In genomic region chr3:127747751-127748521, GRCh38 we compare ENCODE assay signal across 9 cellular contexts.
DNase-seq lines count a peak whose midpoint lies in the region; TF ChIP-seq lines count a peak whose summit lies in the region.
"Had no signal": no experiment of that assay in that cellular context is flagged by ENCODE, and none has a peak within 500 bp of the region (broad histone marks: within the 10 kb centered on the region; RNA-seq: fewer than 3 reads in every experiment).

No MANE protein-coding gene starts in this region.

- peaks cover 39% of the 10 kb centered on the region for H3K4me1 Mint-ChIP-seq in Caco-2 (ENCODE audit: low read depth, unreplicated experiment)

- H3K27ac ChIP-seq in epithelial cell of prostate (peak overlapping the region; percentile 90), osteoblast (ENCODE audit: low read depth, low read length) (peak overlapping the region; percentile 64)

- H3K4me2 ChIP-seq in osteoblast (ENCODE audit: insufficient read depth, low read length) = peak overlapping the region; percentile 41

- DNase-seq in Caki2 (ENCODE audit: low read depth) (peak; percentile 99), NCI-H2107 treated with DMSO at 0.1 percent for 48 hours (lab: John Stamatoyannopoulos, UW; ENCODE audit: unreplicated experiment) (peak; percentile 90), epithelial cell of prostate (ENCODE audit: low read depth, low spot score) (peak; percentile 83), osteoblast (ENCODE audit: insufficient read length, low spot score, missing footprints) (peak; percentile 98), Caco-2 (no peak), activated gamma-delta T cell treated with Interleukin-2 at 50 U/mL for 16 hours (no peak), NCI-H2227 (lab: John Stamatoyannopoulos, UW; ENCODE audit: unreplicated experiment) (no peak), GM20000 (ENCODE audit: low spot score) (no peak)

- intact Hi-C loops in Caco-2 (cut with micrococcal nuclease; ENCODE audit: unreplicated experiment) = loop anchor here (2.0 kb wide), 1 partner anchor 43 kb away; no protein-coding TSS in a partner anchor

- H3K9me3 ChIP-seq in osteoblast (ENCODE audit: low read depth, low read length) (no peaks in the 10 kb centered on the region), Caco-2 (no peaks in the 10 kb centered on the region)

- H3K27me3 ChIP-seq in osteoblast (ENCODE audit: insufficient read depth, low read length) = no peaks in the 10 kb centered on the region
- H3K27me3 ChIP-seq in Caco-2 (replicated peaks; ENCODE audit: control insufficient read depth, insufficient read depth, low read length) = no peaks in the 10 kb centered on the region

- no peaks in the 10 kb centered on the region for H3K9me3 Mint-ChIP-seq in Caco-2 (ENCODE audit: unreplicated experiment)
- H3K9me3 Mint-ChIP-seq: stimulated activated naive CD8-positive, alpha-beta T cell treated with anti-CD3 and anti-CD28 coated beads, Interleukin-15, Interleukin-2, amounts not matched to agents 100 ng/mL and 50 ng/mL, for 24 hours had no signal

- TF ChIP-seq CTCF in osteoblast (IDR thresholded peaks at IDR 0.05; ENCODE audit: extremely low read depth, low read depth, low read length) (peak; percentile 45), Caco-2 (IDR thresholded peaks at IDR 0.05; ENCODE audit: insufficient read depth in 1 of 2, low read depth in 1 of 2, low read length in 1 of 2, severe bottlenecking in 1 of 2, unreplicated experiment in 1 of 2) (no peak), GM20000 (IDR thresholded peaks at IDR 0.05; ENCODE audit: extremely low read depth, missing control alignments) (no peak)

- H3K79me2 ChIP-seq in osteoblast (ENCODE audit: insufficient read depth, low read length) = no peaks in the 10 kb centered on the region

- no peaks in the 10 kb centered on the region for H3K36me3 Mint-ChIP-seq in Caco-2 (ENCODE audit: insufficient read depth, unreplicated experiment)

- H3K4me3 ChIP-seq in osteoblast (ENCODE audit: insufficient read depth, low read length) = no peak overlapping the region
- no peak overlapping the region for H3K4me3 ChIP-seq in Caco-2 (ENCODE audit: low read depth, low read length)

- no peak overlapping the region for H3K27ac Mint-ChIP-seq in Caco-2 (ENCODE audit: unreplicated experiment)
- H3K27ac Mint-ChIP-seq: stimulated activated naive CD8-positive, alpha-beta T cell treated with anti-CD3 and anti-CD28 coated beads, Interleukin-15, Interleukin-2, amounts not matched to agents 100 ng/mL and 50 ng/mL, for 24 hours had no signal

- CTCF ChIA-PET in Caco-2 (lab: Charles Lee) = no interaction called here

- no peaks in the 10 kb centered on the region for H3K27me3 Mint-ChIP-seq in Caco-2 (ENCODE audit: insufficient read depth, unreplicated experiment)

- no TSS peak for BruUV-seq in Caco-2 (replicated peaks; lab: Mats Ljungman, UMichigan)

- no peak overlapping the region for H2AFZ ChIP-seq in osteoblast (ENCODE audit: low read length)

- H3K4me3 Mint-ChIP-seq in Caco-2 (ENCODE audit: unreplicated experiment) = no peak overlapping the region
- H3K4me3 Mint-ChIP-seq: stimulated activated naive CD8-positive, alpha-beta T cell treated with anti-CD3 and anti-CD28 coated beads, Interleukin-15, Interleukin-2, amounts not matched to agents 100 ng/mL and 50 ng/mL, for 24 hours had no signal

- H3K4me1 ChIP-seq in osteoblast (ENCODE audit: insufficient read depth, low read length) = peaks cover 42% of the 10 kb centered on the region
- peaks cover 34% of the 10 kb centered on the region for H3K4me1 ChIP-seq in Caco-2

- H3K36me3 ChIP-seq in osteoblast (ENCODE audit: insufficient read depth, low read length) (no peaks in the 10 kb centered on the region), Caco-2 (ENCODE audit: control insufficient read depth, insufficient read depth, low read length) (no peaks in the 10 kb centered on the region)

- POLR2A ChIA-PET in Caco-2 (lab: Charles Lee) = no interaction called here

- in situ Hi-C loops in Caki2 (cut with HindIII; ENCODE audit: low pct_unique_long_range_greater_than_20kb, low sequenced_read_pairs) = no loop called here

- peaks cover 2% of the 10 kb centered on the region for H4K20me1 ChIP-seq in osteoblast (ENCODE audit: insufficient read depth, low read length)

Comparison
In these comparisons a context has a peak if more than half of its experiments do, and no peak if none do; other contexts are left out.
1. DNase-seq: peak in Caki2 (single experiment), NCI-H2107 treated with DMSO at 0.1 percent for 48 hours (single experiment), epithelial cell of prostate (single experiment) and osteoblast (single experiment); none in Caco-2 (0 of 2), activated gamma-delta T cell treated with Interleukin-2 at 50 U/mL for 16 hours (single experiment), NCI-H2227 (single experiment) and GM20000 (single experiment).